Comparison of ENCODE assay signal across 8 cellular contexts in genomic region chr16:50367777-50368409, GRCh38. TPM values are rescaled to one million over a fixed set of nuclear protein-coding genes. Genes with fewer than 3 reads are reported as not detected.
DNase-seq lines count a peak whose midpoint lies in the region; ATAC-seq and TF ChIP-seq lines count a peak whose summit lies in the region.

No MANE protein-coding gene starts in this region.

- peaks cover 31 to 38% (median 33%) of the 10 kb centered on the region in 3 donors for H3K4me1 Mint-ChIP-seq in IgD-negative memory B cell
- H3K4me1 Mint-ChIP-seq in naive thymus-derived CD4-positive, alpha-beta T cell: peaks cover 40 to 64% (median 62%) of the 10 kb centered on the region in 7 donors

- H3K27me3 ChIP-seq in BLaER1 treated with 17β-estradiol and CSF1 and Interleukin-3, amounts not matched to agents 10 nM and 100 nM: no peaks in the 10 kb centered on the region
- H3K27me3 ChIP-seq in naive thymus-derived CD4-positive, alpha-beta T cell (ENCODE audit: control insufficient read depth in 2 of 2, insufficient read depth in 2 of 2, low read length in 2 of 2): no peaks in the 10 kb centered on the region

- peak overlapping the region; percentile 88 to 97 (median 96) for H3K4me3 Mint-ChIP-seq in IgD-negative memory B cell
- peak overlapping the region; percentile 88 to 98 (median 94) for H3K4me3 Mint-ChIP-seq in naive thymus-derived CD4-positive, alpha-beta T cell

- no peak for DNase-seq in choroid plexus epithelial cell (ENCODE audit: low read depth)
- DNase-seq in naive thymus-derived CD4-positive, alpha-beta T cell: no peak
- no peak for DNase-seq in NCI-H524 (lab: John Stamatoyannopoulos, UW)
- DNase-seq in SK-N-DZ (ENCODE audit: low spot score): no peak
- no peak for DNase-seq in hippocampal formation (lab: John Stamatoyannopoulos, UW)

- peaks cover 27 to 45% (median 35%) of the 10 kb centered on the region in 11 experiments for H3K36me3 ChIP-seq in BLaER1 treated with 17β-estradiol and CSF1 and Interleukin-3, amounts not matched to agents 10 nM and 100 nM
- H3K36me3 ChIP-seq in naive thymus-derived CD4-positive, alpha-beta T cell (ENCODE audit: control insufficient read depth in 2 of 3, insufficient read depth in 3 of 3, low read length in 3 of 3): peaks cover 0 to 13% (median 5%) of the 10 kb centered on the region in 3 experiments

- peaks cover 4% of the 10 kb centered on the region for H3K36me3 Mint-ChIP-seq in IgD-negative memory B cell
- peaks cover 6 to 25% (median 15%) of the 10 kb centered on the region in 5 donors for H3K36me3 Mint-ChIP-seq in naive thymus-derived CD4-positive, alpha-beta T cell

- H3K4me1 ChIP-seq in BLaER1 treated with 17β-estradiol and CSF1 and Interleukin-3, amounts not matched to agents 10 nM and 100 nM: peaks cover 31 to 42% (median 34%) of the 10 kb centered on the region in 10 experiments
- H3K4me1 ChIP-seq in naive thymus-derived CD4-positive, alpha-beta T cell (ENCODE audit: control insufficient read depth in 2 of 2, insufficient read depth in 2 of 2, low read length in 2 of 2): peaks cover 27 to 39% of the 10 kb centered on the region in 2 donors

- H3K27ac ChIP-seq in BLaER1 treated with 17β-estradiol and CSF1 and Interleukin-3, amounts not matched to agents 10 nM and 100 nM: peak overlapping the region; percentile 87 to 96 (median 92)
- peak overlapping the region; percentile 86 for H3K27ac ChIP-seq in naive thymus-derived CD4-positive, alpha-beta T cell (ENCODE audit: low read depth, low read length)

- peak overlapping the region; percentile 88 to 92 (median 90) for H3K27ac Mint-ChIP-seq in IgD-negative memory B cell
- peak overlapping the region; percentile 84 to 96 (median 92) for H3K27ac Mint-ChIP-seq in naive thymus-derived CD4-positive, alpha-beta T cell

- POLR2A ChIA-PET in naive thymus-derived CD4-positive, alpha-beta T cell (lab: Charles Lee): interaction anchor here (0.7 to 1.4 kb wide), 6 partner anchors 26 to 299 kb away, joined by 3 to 6 read pairs (median 4); no protein-coding TSS in a partner anchor

- H3K9me3 Mint-ChIP-seq in IgD-negative memory B cell: no peaks in the 10 kb centered on the region
- H3K9me3 Mint-ChIP-seq in naive thymus-derived CD4-positive, alpha-beta T cell: no peaks in the 10 kb centered on the region

- no peaks in the 10 kb centered on the region for H3K9me3 ChIP-seq in BLaER1 treated with 17β-estradiol and CSF1 and Interleukin-3, amounts not matched to agents 10 nM and 100 nM (replicated peaks in 1 of 11)
- no peaks in the 10 kb centered on the region for H3K9me3 ChIP-seq in naive thymus-derived CD4-positive, alpha-beta T cell (ENCODE audit: control insufficient read depth in 2 of 3, low read length in 3 of 3)

- H3K4me2 ChIP-seq in BLaER1 treated with 17β-estradiol and CSF1 and Interleukin-3, amounts not matched to agents 10 nM and 100 nM: peak overlapping the region; percentile 80 to 99 (median 95)

- CTCF ChIA-PET in naive thymus-derived CD4-positive, alpha-beta T cell (lab: Charles Lee): interaction anchor here (0.6 to 1.4 kb wide), 7 partner anchors 11 to 379 kb away, joined by 3 to 5 read pairs (median 4); no protein-coding TSS in a partner anchor

- ATAC-seq in naive thymus-derived CD4-positive, alpha-beta T cell: no peak
- no peak for ATAC-seq in HG02610 (IDR thresholded peaks at IDR 0.05; ENCODE audit: unreplicated experiment)

- TF ChIP-seq CTCF in choroid plexus epithelial cell (conservative IDR thresholded peaks at IDR 0.05; ENCODE audit: low read depth, low read length): no peak

- intact Hi-C loops in naive thymus-derived CD4-positive, alpha-beta T cell (cut with micrococcal nuclease): loop anchor here (2.0 to 5.0 kb wide), 11 partner anchors 29 to 439 kb away; partner anchors contain the start of genes ADCY7 (in 1 of the 2), CNEP1R1 (in 1 of the 2), HEATR3 (in 1 of the 2) and NKD1 (in 1 of the 2)

- H3K9ac ChIP-seq in BLaER1 treated with 17β-estradiol and CSF1 and Interleukin-3, amounts not matched to agents 10 nM and 100 nM: peak overlapping the region; percentile 91 to 99 (median 95)

- peaks cover 3% of the 10 kb centered on the region for H3K27me3 Mint-ChIP-seq in IgD-negative memory B cell
- no peaks in the 10 kb centered on the region for H3K27me3 Mint-ChIP-seq in naive thymus-derived CD4-positive, alpha-beta T cell

- H4K20me1 ChIP-seq in BLaER1 treated with 17β-estradiol and CSF1 and Interleukin-3, amounts not matched to agents 10 nM and 100 nM: peaks cover 31 to 57% (median 47%) of the 10 kb centered on the region in 11 experiments; a peak in 21 of 22 replicates

- H3K4me3 ChIP-seq in BLaER1 treated with 17β-estradiol and CSF1 and Interleukin-3, amounts not matched to agents 10 nM and 100 nM: peak overlapping the region; percentile 91 to 100 (median 98)
- peak overlapping the region; percentile 68 for H3K4me3 ChIP-seq in choroid plexus epithelial cell (ENCODE audit: low read depth, low read length)
- peak overlapping the region; percentile 61 for H3K4me3 ChIP-seq in naive thymus-derived CD4-positive, alpha-beta T cell (ENCODE audit: low read length)

RNA-seq across cellular contexts. Expression of gene BRD7, which starts 0.9 kb away (rescaled TPM):
- polyA plus RNA-seq in IgD-negative memory B cell: 32.0 TPM
- 10 to 100 TPM; 80.9 to 91.1 (median 85.0) TPM for total RNA-seq in naive thymus-derived CD4-positive, alpha-beta T cell
- 10 to 100 TPM; 34.5 to 47.3 TPM for polyA plus RNA-seq in naive thymus-derived CD4-positive, alpha-beta T cell
- 102 TPM in 2 replicates for polyA plus RNA-seq in SK-N-DZ (2014; cell fraction: cytosol; rRNA removed)
- 74.8 and 92.0 TPM in 2 replicates for polyA plus RNA-seq in SK-N-DZ (2014; cell fraction: nucleus; rRNA removed)
